Comparison of ENCODE assay signal across 2 cellular contexts in the genomic region with DNA sequence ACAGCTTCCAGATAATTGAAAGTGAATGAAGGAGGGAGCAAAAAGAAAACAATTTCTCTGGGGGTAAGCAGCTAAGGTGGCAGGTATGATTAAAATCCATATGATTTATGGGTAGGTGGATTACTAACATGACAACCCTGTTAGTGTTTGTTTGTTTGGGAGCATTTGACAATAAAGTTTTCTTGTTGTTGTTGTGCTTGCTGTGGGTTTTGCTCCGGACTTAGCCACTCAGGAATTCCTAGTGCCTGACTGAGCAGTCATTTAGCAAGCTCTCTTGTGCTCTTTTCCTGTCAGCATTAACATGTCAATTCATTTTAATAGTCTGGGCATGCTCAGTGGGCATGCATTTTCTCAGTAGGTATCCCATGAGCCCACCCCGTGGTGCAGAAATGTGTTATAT.
TF ChIP-seq lines count a peak whose summit lies in the region.

No MANE protein-coding gene starts in this region.

TF ChIP-seq in GM23338, 12 proteins besides CTCF, POLR2A, EP300 and RAD21 (continues in another document):
- TF ChIP-seq STAT1 (IDR thresholded peaks at IDR 0.05; ENCODE audit: unreplicated experiment): no peak
- no peak for TF ChIP-seq EZH2 (IDR thresholded peaks at IDR 0.05; ENCODE audit: low read depth, unreplicated experiment)
- no peak for TF ChIP-seq EZH2phosphoT487 (IDR thresholded peaks at IDR 0.05; ENCODE audit: unreplicated experiment)
- no peak for TF ChIP-seq CREB1 (CRISPR knock-in tag; IDR thresholded peaks at IDR 0.05; ENCODE audit: low read depth)
- TF ChIP-seq, protein P1, sequence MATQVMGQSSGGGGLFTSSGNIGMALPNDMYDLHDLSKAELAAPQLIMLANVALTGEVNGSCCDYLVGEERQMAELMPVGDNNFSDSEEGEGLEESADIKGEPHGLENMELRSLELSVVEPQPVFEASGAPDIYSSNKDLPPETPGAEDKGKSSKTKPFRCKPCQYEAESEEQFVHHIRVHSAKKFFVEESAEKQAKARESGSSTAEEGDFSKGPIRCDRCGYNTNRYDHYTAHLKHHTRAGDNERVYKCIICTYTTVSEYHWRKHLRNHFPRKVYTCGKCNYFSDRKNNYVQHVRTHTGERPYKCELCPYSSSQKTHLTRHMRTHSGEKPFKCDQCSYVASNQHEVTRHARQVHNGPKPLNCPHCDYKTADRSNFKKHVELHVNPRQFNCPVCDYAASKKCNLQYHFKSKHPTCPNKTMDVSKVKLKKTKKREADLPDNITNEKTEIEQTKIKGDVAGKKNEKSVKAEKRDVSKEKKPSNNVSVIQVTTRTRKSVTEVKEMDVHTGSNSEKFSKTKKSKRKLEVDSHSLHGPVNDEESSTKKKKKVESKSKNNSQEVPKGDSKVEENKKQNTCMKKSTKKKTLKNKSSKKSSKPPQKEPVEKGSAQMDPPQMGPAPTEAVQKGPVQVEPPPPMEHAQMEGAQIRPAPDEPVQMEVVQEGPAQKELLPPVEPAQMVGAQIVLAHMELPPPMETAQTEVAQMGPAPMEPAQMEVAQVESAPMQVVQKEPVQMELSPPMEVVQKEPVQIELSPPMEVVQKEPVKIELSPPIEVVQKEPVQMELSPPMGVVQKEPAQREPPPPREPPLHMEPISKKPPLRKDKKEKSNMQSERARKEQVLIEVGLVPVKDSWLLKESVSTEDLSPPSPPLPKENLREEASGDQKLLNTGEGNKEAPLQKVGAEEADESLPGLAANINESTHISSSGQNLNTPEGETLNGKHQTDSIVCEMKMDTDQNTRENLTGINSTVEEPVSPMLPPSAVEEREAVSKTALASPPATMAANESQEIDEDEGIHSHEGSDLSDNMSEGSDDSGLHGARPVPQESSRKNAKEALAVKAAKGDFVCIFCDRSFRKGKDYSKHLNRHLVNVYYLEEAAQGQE (IDR thresholded peaks at IDR 0.05; ENCODE audit: unreplicated experiment): no peak
- no peak for TF ChIP-seq ZNF114 (CRISPR knock-in tag; IDR thresholded peaks at IDR 0.05)
- TF ChIP-seq POLR2AphosphoS5 (IDR thresholded peaks at IDR 0.05; ENCODE audit: low read depth): no peak
- no peak for TF ChIP-seq NANOG (IDR thresholded peaks at IDR 0.05; ENCODE audit: borderline replicate concordance)
- no peak for TF ChIP-seq JUNB (IDR thresholded peaks at IDR 0.05; ENCODE audit: unreplicated experiment)
- no peak for TF ChIP-seq ZNF331 (CRISPR knock-in tag; IDR thresholded peaks at IDR 0.05; ENCODE audit: low read depth)
- TF ChIP-seq, protein P2, sequence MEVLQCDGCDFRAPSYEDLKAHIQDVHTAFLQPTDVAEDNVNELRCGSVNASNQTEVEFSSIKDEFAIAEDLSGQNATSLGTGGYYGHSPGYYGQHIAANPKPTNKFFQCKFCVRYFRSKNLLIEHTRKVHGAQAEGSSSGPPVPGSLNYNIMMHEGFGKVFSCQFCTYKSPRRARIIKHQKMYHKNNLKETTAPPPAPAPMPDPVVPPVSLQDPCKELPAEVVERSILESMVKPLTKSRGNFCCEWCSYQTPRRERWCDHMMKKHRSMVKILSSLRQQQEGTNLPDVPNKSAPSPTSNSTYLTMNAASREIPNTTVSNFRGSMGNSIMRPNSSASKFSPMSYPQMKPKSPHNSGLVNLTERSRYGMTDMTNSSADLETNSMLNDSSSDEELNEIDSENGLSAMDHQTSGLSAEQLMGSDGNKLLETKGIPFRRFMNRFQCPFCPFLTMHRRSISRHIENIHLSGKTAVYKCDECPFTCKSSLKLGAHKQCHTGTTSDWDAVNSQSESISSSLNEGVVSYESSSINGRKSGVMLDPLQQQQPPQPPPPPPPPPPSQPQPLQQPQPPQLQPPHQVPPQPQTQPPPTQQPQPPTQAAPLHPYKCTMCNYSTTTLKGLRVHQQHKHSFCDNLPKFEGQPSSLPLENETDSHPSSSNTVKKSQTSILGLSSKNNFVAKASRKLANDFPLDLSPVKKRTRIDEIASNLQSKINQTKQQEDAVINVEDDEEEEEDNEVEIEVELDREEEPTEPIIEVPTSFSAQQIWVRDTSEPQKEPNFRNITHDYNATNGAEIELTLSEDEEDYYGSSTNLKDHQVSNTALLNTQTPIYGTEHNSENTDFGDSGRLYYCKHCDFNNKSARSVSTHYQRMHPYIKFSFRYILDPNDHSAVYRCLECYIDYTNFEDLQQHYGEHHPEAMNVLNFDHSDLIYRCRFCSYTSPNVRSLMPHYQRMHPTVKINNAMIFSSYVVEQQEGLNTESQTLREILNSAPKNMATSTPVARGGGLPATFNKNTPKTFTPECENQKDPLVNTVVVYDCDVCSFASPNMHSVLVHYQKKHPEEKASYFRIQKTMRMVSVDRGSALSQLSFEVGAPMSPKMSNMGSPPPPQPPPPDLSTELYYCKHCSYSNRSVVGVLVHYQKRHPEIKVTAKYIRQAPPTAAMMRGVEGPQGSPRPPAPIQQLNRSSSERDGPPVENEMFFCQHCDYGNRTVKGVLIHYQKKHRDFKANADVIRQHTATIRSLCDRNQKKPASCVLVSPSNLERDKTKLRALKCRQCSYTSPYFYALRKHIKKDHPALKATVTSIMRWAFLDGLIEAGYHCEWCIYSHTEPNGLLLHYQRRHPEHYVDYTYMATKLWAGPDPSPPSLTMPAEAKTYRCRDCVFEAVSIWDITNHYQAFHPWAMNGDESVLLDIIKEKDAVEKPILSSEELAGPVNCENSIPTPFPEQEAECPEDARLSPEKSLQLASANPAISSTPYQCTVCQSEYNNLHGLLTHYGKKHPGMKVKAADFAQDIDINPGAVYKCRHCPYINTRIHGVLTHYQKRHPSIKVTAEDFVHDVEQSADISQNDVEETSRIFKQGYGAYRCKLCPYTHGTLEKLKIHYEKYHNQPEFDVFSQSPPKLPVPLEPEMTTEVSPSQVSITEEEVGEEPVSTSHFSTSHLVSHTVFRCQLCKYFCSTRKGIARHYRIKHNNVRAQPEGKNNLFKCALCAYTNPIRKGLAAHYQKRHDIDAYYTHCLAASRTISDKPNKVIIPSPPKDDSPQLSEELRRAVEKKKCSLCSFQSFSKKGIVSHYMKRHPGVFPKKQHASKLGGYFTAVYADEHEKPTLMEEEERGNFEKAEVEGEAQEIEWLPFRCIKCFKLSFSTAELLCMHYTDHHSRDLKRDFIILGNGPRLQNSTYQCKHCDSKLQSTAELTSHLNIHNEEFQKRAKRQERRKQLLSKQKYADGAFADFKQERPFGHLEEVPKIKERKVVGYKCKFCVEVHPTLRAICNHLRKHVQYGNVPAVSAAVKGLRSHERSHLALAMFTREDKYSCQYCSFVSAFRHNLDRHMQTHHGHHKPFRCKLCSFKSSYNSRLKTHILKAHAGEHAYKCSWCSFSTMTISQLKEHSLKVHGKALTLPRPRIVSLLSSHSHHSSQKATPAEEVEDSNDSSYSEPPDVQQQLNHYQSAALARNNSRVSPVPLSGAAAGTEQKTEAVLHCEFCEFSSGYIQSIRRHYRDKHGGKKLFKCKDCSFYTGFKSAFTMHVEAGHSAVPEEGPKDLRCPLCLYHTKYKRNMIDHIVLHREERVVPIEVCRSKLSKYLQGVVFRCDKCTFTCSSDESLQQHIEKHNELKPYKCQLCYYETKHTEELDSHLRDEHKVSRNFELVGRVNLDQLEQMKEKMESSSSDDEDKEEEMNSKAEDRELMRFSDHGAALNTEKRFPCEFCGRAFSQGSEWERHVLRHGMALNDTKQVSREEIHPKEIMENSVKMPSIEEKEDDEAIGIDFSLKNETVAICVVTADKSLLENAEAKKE (CRISPR knock-in tag; IDR thresholded peaks at IDR 0.05): no peak

TF ChIP-seq in neural cell, 6 proteins besides CTCF, POLR2A, EP300 and RAD21:
- TF ChIP-seq TAF1 (IDR thresholded peaks at IDR 0.05; ENCODE audit: low read depth) (no peak), SMC3 (conservative IDR thresholded peaks at IDR 0.05; ENCODE audit: poor library complexity) (no peak), EZH2 (IDR thresholded peaks at IDR 0.05; ENCODE audit: borderline replicate concordance, insufficient read depth, low read length, poor library complexity, severe bottlenecking) (no peak), POLR2AphosphoS5 (IDR thresholded peaks at IDR 0.05) (peak; percentile 42)
